9 cellular contexts compared by ENCODE assay signal in genomic region chr4:113641025-113641431, GRCh38.
A peak's percentile ranks its signal among the peaks of the same experiment; 100 is the strongest.
DNase-seq lines count a peak whose midpoint lies in the region; ATAC-seq lines count a peak whose summit lies in the region.
"Had no signal": no experiment of that assay in that cellular context is flagged by ENCODE, and none has a peak within 500 bp of the region (broad histone marks: within the 10 kb centered on the region; RNA-seq: fewer than 3 reads in every experiment).

No MANE protein-coding gene starts in this region.

- H3K36me3 ChIP-seq in mucosa of rectum (ENCODE audit: control insufficient read depth in 2 of 2, insufficient read depth in 2 of 2, low read length in 2 of 2) (no peaks in the 10 kb centered on the region), aorta (ENCODE audit: control insufficient read depth in 1 of 2, insufficient read depth in 2 of 2, low read length in 1 of 2) (no peaks in the 10 kb centered on the region)

- WGBS in aorta, 2 donors: 91% methylated on average over 1 of the region's 1 CpG

- H3K27ac ChIP-seq in mucosa of rectum (ENCODE audit: low read depth in 2 of 2, low read length in 2 of 2) (peak overlapping the region; percentile 78 to 80), aorta (ENCODE audit: low read depth in 1 of 2, low read length in 2 of 2) (no peak overlapping the region)

- H3K9me3 ChIP-seq in mucosa of rectum (ENCODE audit: control insufficient read depth in 2 of 2, low read length in 2 of 2) (no peaks in the 10 kb centered on the region), aorta (ENCODE audit: control insufficient read depth, low read length) (no peaks in the 10 kb centered on the region)

- DNase-seq in NCI-H226: no peak
- DNase-seq in activated CD4-positive, alpha-beta T cell treated with anti-CD3 and anti-CD28 coated beads for 48 hours: no peak
- DNase-seq in aorta: no peak
- DNase-seq in stimulated activated CD8-positive, alpha-beta memory T cell treated with anti-CD3 and anti-CD28 coated beads, Interleukin-4, amount 100 ng/mL, for 48 hours: no peak
- DNase-seq: posterior cingulate gyrus had no signal

- intact Hi-C loops in aorta (cut with DNase I): no loop called here

- H3K9ac ChIP-seq in mucosa of rectum (ENCODE audit: low read depth in 1 of 2, low read length in 2 of 2): peak overlapping the region; percentile 14 to 16

- H3K27me3 ChIP-seq in mucosa of rectum (ENCODE audit: control insufficient read depth in 2 of 2, insufficient read depth in 2 of 2, low read length in 2 of 2): no peaks in the 10 kb centered on the region
- H3K27me3 ChIP-seq in aorta (ENCODE audit: control insufficient read depth in 1 of 2, insufficient read depth in 2 of 2, low read length in 1 of 2): no peaks in the 10 kb centered on the region

- H3K4me1 ChIP-seq in mucosa of rectum (ENCODE audit: control insufficient read depth in 2 of 2, insufficient read depth in 2 of 2, low read length in 2 of 2): peaks cover 41 to 84% of the 10 kb centered on the region in 2 donors
- peaks cover 8 to 14% of the 10 kb centered on the region in 2 donors for H3K4me1 ChIP-seq in aorta (ENCODE audit: control insufficient read depth in 1 of 2, insufficient read depth in 2 of 2, low read length in 2 of 2)

- ATAC-seq in GM18861 (IDR thresholded peaks at IDR 0.05; ENCODE audit: unreplicated experiment): peak; percentile 70
- peak; percentile 72 for ATAC-seq in GM21786 (IDR thresholded peaks at IDR 0.05; ENCODE audit: unreplicated experiment)
- peak; percentile 75 for ATAC-seq in HG03520 (IDR thresholded peaks at IDR 0.05; ENCODE audit: unreplicated experiment)
- no peak for ATAC-seq in aorta (ENCODE audit: low FRiP score)

- peak overlapping the region in 1 of 2 donors; percentile 23 for H3K4me3 ChIP-seq in mucosa of rectum (ENCODE audit: low read length in 2 of 2)
- H3K4me3 ChIP-seq in aorta (ENCODE audit: low read length in 2 of 2): no peak overlapping the region

Comparison
In these comparisons a context has a peak if more than half of its experiments do, and no peak if none do; other contexts are left out.
1. H3K27ac ChIP-seq: peak in mucosa of rectum (2 of 2); none in aorta (0 of 2).